ENCODE assay signal across 1 cellular context in the genomic region with DNA sequence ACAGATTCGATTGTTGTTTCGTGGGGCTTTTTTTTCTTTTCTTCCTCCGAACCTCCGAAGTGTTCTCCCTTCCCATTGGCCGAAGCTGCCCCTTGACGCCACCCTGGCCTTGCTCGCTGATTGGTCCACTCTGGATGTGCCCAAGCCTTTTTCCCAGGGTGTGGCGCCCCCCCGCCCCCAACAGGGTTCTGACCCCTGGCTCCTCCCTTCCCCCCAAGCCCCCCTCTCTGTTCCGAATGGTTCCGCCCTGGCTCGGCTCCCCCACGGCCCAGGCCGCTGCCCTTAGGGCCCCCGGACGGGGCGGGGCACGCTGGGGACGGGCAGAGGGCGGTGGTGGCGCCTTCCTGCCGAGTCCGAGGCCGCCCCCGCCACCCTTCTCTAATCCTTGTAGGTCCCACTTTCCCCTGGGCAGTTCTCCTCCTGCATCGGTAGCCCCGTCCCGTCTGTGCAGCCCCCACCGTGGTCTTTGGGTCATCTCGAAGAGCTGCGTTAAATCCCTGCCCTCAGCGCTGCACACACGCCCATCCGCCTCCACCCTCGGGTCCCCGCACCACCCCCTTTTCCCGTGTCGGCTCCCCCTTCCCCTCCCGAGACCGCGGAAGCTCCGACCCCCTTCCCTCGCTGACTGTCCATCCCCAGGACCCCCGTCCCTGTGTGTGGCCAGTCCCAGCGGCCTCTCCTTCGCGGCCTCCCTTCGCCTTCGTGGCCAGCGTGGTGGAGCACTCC.
TF ChIP-seq lines count a peak whose summit lies in the region.

No MANE protein-coding gene starts in this region.

TF ChIP-seq in GM23338, 12 proteins besides CTCF, POLR2A, EP300 and RAD21:
- TF ChIP-seq, protein P1, sequence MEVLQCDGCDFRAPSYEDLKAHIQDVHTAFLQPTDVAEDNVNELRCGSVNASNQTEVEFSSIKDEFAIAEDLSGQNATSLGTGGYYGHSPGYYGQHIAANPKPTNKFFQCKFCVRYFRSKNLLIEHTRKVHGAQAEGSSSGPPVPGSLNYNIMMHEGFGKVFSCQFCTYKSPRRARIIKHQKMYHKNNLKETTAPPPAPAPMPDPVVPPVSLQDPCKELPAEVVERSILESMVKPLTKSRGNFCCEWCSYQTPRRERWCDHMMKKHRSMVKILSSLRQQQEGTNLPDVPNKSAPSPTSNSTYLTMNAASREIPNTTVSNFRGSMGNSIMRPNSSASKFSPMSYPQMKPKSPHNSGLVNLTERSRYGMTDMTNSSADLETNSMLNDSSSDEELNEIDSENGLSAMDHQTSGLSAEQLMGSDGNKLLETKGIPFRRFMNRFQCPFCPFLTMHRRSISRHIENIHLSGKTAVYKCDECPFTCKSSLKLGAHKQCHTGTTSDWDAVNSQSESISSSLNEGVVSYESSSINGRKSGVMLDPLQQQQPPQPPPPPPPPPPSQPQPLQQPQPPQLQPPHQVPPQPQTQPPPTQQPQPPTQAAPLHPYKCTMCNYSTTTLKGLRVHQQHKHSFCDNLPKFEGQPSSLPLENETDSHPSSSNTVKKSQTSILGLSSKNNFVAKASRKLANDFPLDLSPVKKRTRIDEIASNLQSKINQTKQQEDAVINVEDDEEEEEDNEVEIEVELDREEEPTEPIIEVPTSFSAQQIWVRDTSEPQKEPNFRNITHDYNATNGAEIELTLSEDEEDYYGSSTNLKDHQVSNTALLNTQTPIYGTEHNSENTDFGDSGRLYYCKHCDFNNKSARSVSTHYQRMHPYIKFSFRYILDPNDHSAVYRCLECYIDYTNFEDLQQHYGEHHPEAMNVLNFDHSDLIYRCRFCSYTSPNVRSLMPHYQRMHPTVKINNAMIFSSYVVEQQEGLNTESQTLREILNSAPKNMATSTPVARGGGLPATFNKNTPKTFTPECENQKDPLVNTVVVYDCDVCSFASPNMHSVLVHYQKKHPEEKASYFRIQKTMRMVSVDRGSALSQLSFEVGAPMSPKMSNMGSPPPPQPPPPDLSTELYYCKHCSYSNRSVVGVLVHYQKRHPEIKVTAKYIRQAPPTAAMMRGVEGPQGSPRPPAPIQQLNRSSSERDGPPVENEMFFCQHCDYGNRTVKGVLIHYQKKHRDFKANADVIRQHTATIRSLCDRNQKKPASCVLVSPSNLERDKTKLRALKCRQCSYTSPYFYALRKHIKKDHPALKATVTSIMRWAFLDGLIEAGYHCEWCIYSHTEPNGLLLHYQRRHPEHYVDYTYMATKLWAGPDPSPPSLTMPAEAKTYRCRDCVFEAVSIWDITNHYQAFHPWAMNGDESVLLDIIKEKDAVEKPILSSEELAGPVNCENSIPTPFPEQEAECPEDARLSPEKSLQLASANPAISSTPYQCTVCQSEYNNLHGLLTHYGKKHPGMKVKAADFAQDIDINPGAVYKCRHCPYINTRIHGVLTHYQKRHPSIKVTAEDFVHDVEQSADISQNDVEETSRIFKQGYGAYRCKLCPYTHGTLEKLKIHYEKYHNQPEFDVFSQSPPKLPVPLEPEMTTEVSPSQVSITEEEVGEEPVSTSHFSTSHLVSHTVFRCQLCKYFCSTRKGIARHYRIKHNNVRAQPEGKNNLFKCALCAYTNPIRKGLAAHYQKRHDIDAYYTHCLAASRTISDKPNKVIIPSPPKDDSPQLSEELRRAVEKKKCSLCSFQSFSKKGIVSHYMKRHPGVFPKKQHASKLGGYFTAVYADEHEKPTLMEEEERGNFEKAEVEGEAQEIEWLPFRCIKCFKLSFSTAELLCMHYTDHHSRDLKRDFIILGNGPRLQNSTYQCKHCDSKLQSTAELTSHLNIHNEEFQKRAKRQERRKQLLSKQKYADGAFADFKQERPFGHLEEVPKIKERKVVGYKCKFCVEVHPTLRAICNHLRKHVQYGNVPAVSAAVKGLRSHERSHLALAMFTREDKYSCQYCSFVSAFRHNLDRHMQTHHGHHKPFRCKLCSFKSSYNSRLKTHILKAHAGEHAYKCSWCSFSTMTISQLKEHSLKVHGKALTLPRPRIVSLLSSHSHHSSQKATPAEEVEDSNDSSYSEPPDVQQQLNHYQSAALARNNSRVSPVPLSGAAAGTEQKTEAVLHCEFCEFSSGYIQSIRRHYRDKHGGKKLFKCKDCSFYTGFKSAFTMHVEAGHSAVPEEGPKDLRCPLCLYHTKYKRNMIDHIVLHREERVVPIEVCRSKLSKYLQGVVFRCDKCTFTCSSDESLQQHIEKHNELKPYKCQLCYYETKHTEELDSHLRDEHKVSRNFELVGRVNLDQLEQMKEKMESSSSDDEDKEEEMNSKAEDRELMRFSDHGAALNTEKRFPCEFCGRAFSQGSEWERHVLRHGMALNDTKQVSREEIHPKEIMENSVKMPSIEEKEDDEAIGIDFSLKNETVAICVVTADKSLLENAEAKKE (CRISPR knock-in tag; IDR thresholded peaks at IDR 0.05): no peak
- TF ChIP-seq CREB1 (CRISPR knock-in tag; IDR thresholded peaks at IDR 0.05; ENCODE audit: low read depth): peak; percentile 58; the same call in 1 of the 2 replicates
- no peak for TF ChIP-seq ZNF114 (CRISPR knock-in tag; IDR thresholded peaks at IDR 0.05)
- TF ChIP-seq EZH2 (IDR thresholded peaks at IDR 0.05; ENCODE audit: low read depth, unreplicated experiment): no peak
TF ChIP-seq in GM23338: peak in this region for 1.
